Comparison of ENCODE assay signal across 8 cellular contexts in the genomic region with DNA sequence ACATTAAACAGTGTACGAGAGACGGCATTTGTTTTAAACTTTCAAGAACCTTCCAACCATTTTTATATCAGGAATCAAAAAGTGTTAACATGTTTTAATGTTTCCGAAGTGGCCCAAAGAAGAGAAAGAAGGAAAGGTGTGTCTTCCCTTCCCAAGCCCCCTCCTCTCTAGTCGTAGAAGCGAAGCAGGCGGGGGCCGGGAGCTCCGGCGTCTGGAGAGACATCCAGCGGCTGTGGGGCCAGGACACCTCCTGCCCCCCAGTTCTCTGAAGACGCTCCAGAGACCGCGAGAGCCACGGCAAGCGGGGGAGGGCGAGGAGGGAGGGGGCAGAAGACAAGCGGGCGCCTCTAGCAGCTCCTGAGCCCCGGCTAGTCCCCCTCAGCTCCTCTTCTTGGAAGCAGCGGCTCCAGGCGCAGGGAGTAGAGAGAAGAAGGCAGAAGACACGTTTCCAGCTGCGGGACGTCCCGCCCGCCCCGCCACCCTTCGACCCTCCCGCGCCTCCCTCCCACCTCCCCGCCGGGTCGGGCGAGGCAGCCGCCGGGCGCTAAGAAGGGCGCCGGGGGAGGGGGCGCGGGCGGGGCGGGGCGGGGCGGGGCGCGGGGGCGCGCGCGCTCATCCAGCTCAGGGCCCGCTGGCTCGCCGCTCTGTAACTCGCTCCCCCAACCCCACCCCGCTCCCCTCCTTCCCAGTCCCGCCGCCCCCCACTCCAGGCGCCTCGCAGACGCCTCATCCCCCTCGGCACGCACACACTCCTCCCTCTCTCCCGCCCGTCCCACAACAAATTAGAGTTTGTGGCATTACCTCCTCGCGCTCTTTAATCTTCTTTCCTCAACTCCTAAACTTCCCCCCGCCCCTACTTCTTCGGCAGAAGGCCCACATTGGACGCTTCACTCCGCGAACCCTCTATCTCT. TPM values are rescaled to one million over a fixed set of nuclear protein-coding genes. Genes with fewer than 3 reads are reported as not detected.
DNase-seq lines count a peak whose midpoint lies in the region; ATAC-seq and TF ChIP-seq lines count a peak whose summit lies in the region.

TSS of gene ZBTB20 (minus strand) at position 871 of the 911 bp plus-strand sequence.

- no peaks in the 10 kb centered on the region for H4K20me1 ChIP-seq in DOHH2 (ENCODE audit: control insufficient read depth, insufficient read depth, low read depth, low read length)

- H3K9me3 ChIP-seq in DOHH2 (ENCODE audit: control insufficient read depth, insufficient read depth, low read length), result no peaks in the 10 kb centered on the region
- H3K9me3 ChIP-seq in KOPT-K1 (ENCODE audit: insufficient read depth, low read length, poor library complexity, severe bottlenecking), result no peaks in the 10 kb centered on the region
- no peaks in the 10 kb centered on the region for H3K9me3 ChIP-seq in adipocyte (ENCODE audit: control insufficient read depth, low read length)
- no peaks in the 10 kb centered on the region for H3K9me3 ChIP-seq in heart right ventricle

- peak within 1 kb of the TSS; percentile 97 for H3K4me3 ChIP-seq in DOHH2 (ENCODE audit: low read length)
- peak within 1 kb of the TSS; percentile 94 for H3K4me3 ChIP-seq in adipocyte (ENCODE audit: low read length)
- H3K4me3 ChIP-seq in heart right ventricle, result peak within 1 kb of the TSS; percentile 80 to 94 (median 86)

- H3K36me3 ChIP-seq in DOHH2 (ENCODE audit: control insufficient read depth, low read length), result peaks cover 4% of the 10 kb centered on the region; the same call in 1 of the 2 replicates
- no peaks in the 10 kb centered on the region for H3K36me3 ChIP-seq in KOPT-K1 (ENCODE audit: insufficient read depth, low read length)
- no peaks in the 10 kb centered on the region for H3K36me3 ChIP-seq in adipocyte (ENCODE audit: control insufficient read depth, insufficient read depth, low read length, severe bottlenecking)
- H3K36me3 ChIP-seq in heart right ventricle, result no peaks in the 10 kb centered on the region

- H3K4me2 ChIP-seq in DOHH2 (ENCODE audit: low read length), result peak within 1 kb of the TSS; percentile 91

- H3K4me1 ChIP-seq in DOHH2 (ENCODE audit: control insufficient read depth, low read length) (peaks cover 25% of the 10 kb centered on the region), adipocyte (ENCODE audit: control insufficient read depth, insufficient read depth, low read length) (peaks cover 7% of the 10 kb centered on the region), heart right ventricle (peaks cover 0 to 32% (median 20%) of the 10 kb centered on the region in 9 donors)

- 0 out of 2 replicates have a peak, but pooled peaks cover 3% of the 10 kb centered on the region for H3F3A ChIP-seq in DOHH2 (ENCODE audit: control insufficient read depth, insufficient read depth)

- H3K27ac ChIP-seq in DOHH2 (ENCODE audit: low read depth, low read length) (peak within 1 kb of the TSS; percentile 81), KOPT-K1 (ENCODE audit: low read depth, low read length, poor library complexity, severe bottlenecking) (peak within 1 kb of the TSS; percentile 81), heart right ventricle (peak within 1 kb of the TSS; percentile 94 to 99 (median 97))

- intact Hi-C loops in heart right ventricle (cut with DNase I), result loop anchor here in 7 of 10 donors (2.0 to 10.0 kb wide), 6 partner anchors 44 to 764 kb away; no protein-coding TSS in a partner anchor
- intact Hi-C loops in posterior vena cava (cut with DNase I), result no loop called here

- peaks cover 38% of the 10 kb centered on the region for H3K79me2 ChIP-seq in DOHH2 (ENCODE audit: control insufficient read depth, low read length)

- 0% methylated on average over 27 to 69 of the region's 72 CpGs for WGBS in heart right ventricle, 2 donors

- DNase-seq in SW480 (ENCODE audit: low spot score) (peak; percentile 60), adipocyte (ENCODE audit: low read depth) (peak; percentile 86), heart right ventricle (peak; percentile 58 to 69), posterior vena cava (ENCODE audit: low spot score) (peak; percentile 89), ureter (ENCODE audit: low spot score) (peak; percentile 70)

- H3K9ac ChIP-seq in adipocyte (ENCODE audit: low read length), result peak within 1 kb of the TSS; percentile 95

- TF ChIP-seq CTCF in DOHH2 (IDR thresholded peaks at IDR 0.05; ENCODE audit: low read depth, low read length, poor library complexity, severe bottlenecking) (no peak), heart right ventricle (IDR thresholded peaks at IDR 0.05) (no peak)

- no peaks in the 10 kb centered on the region for H3K9me2 ChIP-seq in DOHH2 (replicated peaks; ENCODE audit: control insufficient read depth, low read length)

- H3K27me3 ChIP-seq in DOHH2 (ENCODE audit: control insufficient read depth, low read length), result no peaks in the 10 kb centered on the region
- no peaks in the 10 kb centered on the region for H3K27me3 ChIP-seq in adipocyte (replicated peaks; ENCODE audit: control insufficient read depth, insufficient read depth, low read length)
- H3K27me3 ChIP-seq in heart right ventricle, result no peaks in the 10 kb centered on the region

- ATAC-seq in GM21723 (IDR thresholded peaks at IDR 0.05; ENCODE audit: unreplicated experiment), result peak; percentile 37
- peak; percentile 27 to 52 (median 33) for ATAC-seq in heart right ventricle

RNA-seq across cellular contexts. Expression of gene ZBTB20, which starts in this region (rescaled TPM):
- total RNA-seq in heart right ventricle (100 to 1,000 TPM in 3 of 10 donors, 10 to 100 TPM in 7; 44.1 to 105 (median 94.8) TPM), posterior vena cava (10 to 100 TPM; 75.7 to 91.2 TPM), ureter (110 TPM)
- 1 to 10 TPM in 1 of 2 donors, under 1 TPM in 1; 0.57 to 7.4 TPM for polyA plus RNA-seq in heart right ventricle

Comparison
In these comparisons a context has a peak if more than half of its experiments do, and no peak if none do; other contexts are left out.
1. Peak in every context shown above with its lines: DNase-seq, ATAC-seq, H3K4me3 ChIP-seq and H3K27ac ChIP-seq.
2. intact Hi-C loops: an anchor here in heart right ventricle (2.0 to 10.0 kb wide); none called in posterior vena cava.